In genomic region chr16:50523710-50524109, GRCh38 we compare ENCODE assay signal across 19 cellular contexts. TPM values are rescaled to one million over a fixed set of nuclear protein-coding genes. Genes with fewer than 3 reads are reported as not detected.
"Had no signal": no experiment of that assay in that cellular context is flagged by ENCODE, and none has a peak within 500 bp of the region (broad histone marks: within the 10 kb centered on the region; RNA-seq: fewer than 3 reads in every experiment).

No MANE protein-coding gene starts in this region.

- DNase-seq: erythroblast; foreskin melanocyte; left colon; mesendoderm; naive B cell; small intestine; stimulated activated CD4-positive, alpha-beta T cell treated with anti-CD3 and anti-CD28 coated beads, Interleukin-4, amount 100 ng/mL, for 1 hour; stimulated activated CD8-positive, alpha-beta memory T cell treated with anti-CD3 and anti-CD28 coated beads, Interleukin-4, amount 100 ng/mL, for 48 hours; stimulated activated naive CD8-positive, alpha-beta T cell treated with anti-CD3 and anti-CD28 coated beads, Interleukin-15, Interleukin-2, amounts not matched to agents 100 U/mL and 50 U/mL, for 24 hours; testis had no signal

- H3K36me3 Mint-ChIP-seq: stimulated activated effector memory CD8-positive, alpha-beta T cell treated with anti-CD3 and anti-CD28 coated beads, Interleukin-12 subunit alpha, Interleukin-12 subunit beta, amount 100 ng/mL, for 72 hours had no signal

- H3K4me3 Mint-ChIP-seq: dendritic cell treated with granulocyte-macrophage colony-stimulating factor and Interleukin-4, amounts not matched to agents 40 ng/mL and 50 ng/mL, for 4 days; naive B cell; nephron; stimulated activated effector memory CD8-positive, alpha-beta T cell treated with anti-CD3 and anti-CD28 coated beads, Interleukin-12 subunit alpha, Interleukin-12 subunit beta, amount 100 ng/mL, for 72 hours had no signal

- ATAC-seq: left colon; stimulated activated effector memory CD8-positive, alpha-beta T cell treated with anti-CD3 and anti-CD28 coated beads, Interleukin-12 subunit alpha, Interleukin-12 subunit beta, amount 100 ng/mL, for 72 hours; stimulated activated naive CD8-positive, alpha-beta T cell treated with anti-CD3 and anti-CD28 coated beads, Interleukin-15, Interleukin-2, amounts not matched to agents 100 U/mL and 50 U/mL, for 24 hours had no signal

- H3K4me1 Mint-ChIP-seq: naive B cell; nephron; stimulated activated effector memory CD8-positive, alpha-beta T cell treated with anti-CD3 and anti-CD28 coated beads, Interleukin-12 subunit alpha, Interleukin-12 subunit beta, amount 100 ng/mL, for 72 hours had no signal

- H3K27ac ChIP-seq: hepatocyte, neutrophil, ovary, right atrium auricular region, testis, tibial nerve had no signal

RNA-seq across cellular contexts. Expression of gene NKD1, which starts 24.5 kb away (rescaled TPM):
- total RNA-seq: endothelial cell of umbilical vein had no signal
